29 cellular contexts compared by ENCODE assay signal in the genomic region with DNA sequence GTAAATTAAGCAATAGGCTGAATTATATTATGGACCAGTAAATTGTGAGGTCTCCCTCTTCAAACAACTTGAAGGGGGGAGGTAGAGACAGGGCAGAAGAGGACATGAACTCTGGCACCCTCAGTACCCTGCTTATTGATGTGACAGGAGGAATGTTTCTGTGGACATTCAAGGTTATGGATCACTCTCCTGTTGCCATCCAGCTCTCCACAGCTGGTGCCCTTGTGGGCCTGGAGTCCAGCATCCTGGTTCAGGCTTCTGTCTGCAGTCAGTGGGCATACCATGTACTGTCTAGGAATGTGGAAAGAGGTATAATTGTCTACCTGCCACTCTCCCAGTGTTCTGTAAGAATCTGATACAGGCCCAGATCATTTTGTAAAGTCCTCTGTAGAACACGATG.
"Had no signal": no experiment of that assay in that cellular context is flagged by ENCODE, and none has a peak within 500 bp of the region (broad histone marks: within the 10 kb centered on the region; RNA-seq: fewer than 3 reads in every experiment).

No MANE protein-coding gene starts in this region.

- H3K27me3 ChIP-seq: neural progenitor cell, ovary, right lobe of liver, sigmoid colon, suprapubic skin, testis, tibial artery, transverse colon, upper lobe of right lung, uterus had no signal

- H3K27ac ChIP-seq: neural progenitor cell, ovary, parathyroid adenoma, psoas muscle, right lobe of liver, sigmoid colon, suprapubic skin, testis, tibial artery, transverse colon, upper lobe of right lung, uterus had no signal

- H3K9me3 Mint-ChIP-seq: natural killer cell; nephron; neural progenitor cell; stimulated activated memory B cell treated with anti-CD40 and anti-IgM and Interleukin-4, amounts not matched to agents 10 μg/mL and 1 μg/mL and 100 μg/mL, for 72 hours; stimulated activated naive CD8-positive, alpha-beta T cell treated with anti-CD3 and anti-CD28 coated beads, Interleukin-15, amount 100 ng/mL, for 72 hours had no signal

- DNase-seq: natural killer cell; occipital lobe; ovary; posterior cingulate gyrus; psoas muscle; right cardiac atrium; right lobe of liver; sigmoid colon; small intestine; stimulated activated CD4-positive, alpha-beta T cell treated with anti-CD3 and anti-CD28 coated beads, Interleukin-15, amount 100 ng/mL, for 24 hours; stimulated activated CD4-positive, alpha-beta T cell treated with anti-CD3 and anti-CD28 coated beads, Interleukin-2, amount 100 ng/mL, for 24 hours; stimulated activated CD4-positive, alpha-beta T cell treated with anti-CD3 and anti-CD28 coated beads, Interleukin-2, amount 100 ng/mL, for 48 hours; stimulated activated CD4-positive, alpha-beta T cell treated with anti-CD3 and anti-CD28 coated beads, Interleukin-4, amount 100 ng/mL, for 24 hours; stimulated activated naive CD4-positive, alpha-beta T cell; stimulated activated naive CD8-positive, alpha-beta T cell treated with anti-CD3 and anti-CD28 coated beads, Interleukin-15, amount 100 ng/mL, for 72 hours; stimulated activated naive CD8-positive, alpha-beta T cell treated with anti-CD3 and anti-CD28 coated beads, Interleukin-15, Interleukin-2, amounts not matched to agents 100 U/mL and 50 U/mL, for 24 hours; substantia nigra; testis; tibial artery; transverse colon; upper lobe of right lung; uterus had no signal

- H3K4me3 Mint-ChIP-seq: natural killer cell; nephron; neural progenitor cell; stimulated activated memory B cell treated with anti-CD40 and anti-IgM and Interleukin-4, amounts not matched to agents 10 μg/mL and 1 μg/mL and 100 μg/mL, for 72 hours; stimulated activated naive CD8-positive, alpha-beta T cell treated with anti-CD3 and anti-CD28 coated beads, Interleukin-15, amount 100 ng/mL, for 72 hours; type B pancreatic cell had no signal

- H3K27ac Mint-ChIP-seq: nephron; neural progenitor cell; progenitor cell of endocrine pancreas; stimulated activated memory B cell treated with anti-CD40 and anti-IgM and Interleukin-4, amounts not matched to agents 10 μg/mL and 1 μg/mL and 100 μg/mL, for 72 hours; type B pancreatic cell had no signal

- H3K4me1 Mint-ChIP-seq: stimulated activated memory B cell treated with anti-CD40 and anti-IgM and Interleukin-4, amounts not matched to agents 10 μg/mL and 1 μg/mL and 100 μg/mL, for 72 hours had no signal

- H3K36me3 ChIP-seq: neural progenitor cell, ovary, uterus had no signal

- ATAC-seq: natural killer cell; psoas muscle; right cardiac atrium; right lobe of liver; stimulated activated memory B cell treated with anti-CD40 and anti-IgM and Interleukin-4, amounts not matched to agents 10 μg/mL and 1 μg/mL and 100 μg/mL, for 72 hours; stimulated activated naive CD8-positive, alpha-beta T cell treated with anti-CD3 and anti-CD28 coated beads, Interleukin-15, amount 100 ng/mL, for 72 hours; stimulated activated naive CD8-positive, alpha-beta T cell treated with anti-CD3 and anti-CD28 coated beads, Interleukin-15, Interleukin-2, amounts not matched to agents 100 U/mL and 50 U/mL, for 24 hours; upper lobe of right lung had no signal

- H3K9me3 ChIP-seq: ovary, psoas muscle, right lobe of liver, sigmoid colon, suprapubic skin, testis, tibial artery, transverse colon, upper lobe of right lung, uterus had no signal

- H3K27me3 Mint-ChIP-seq: progenitor cell of endocrine pancreas; stimulated activated memory B cell treated with anti-CD40 and anti-IgM and Interleukin-4, amounts not matched to agents 10 μg/mL and 1 μg/mL and 100 μg/mL, for 72 hours; stimulated activated naive CD8-positive, alpha-beta T cell treated with anti-CD3 and anti-CD28 coated beads, Interleukin-15, amount 100 ng/mL, for 72 hours; type B pancreatic cell had no signal

- H3K36me3 Mint-ChIP-seq: natural killer cell had no signal

- H3K4me3 ChIP-seq: neural progenitor cell, ovary, psoas muscle, right lobe of liver, sigmoid colon, suprapubic skin, testis, tibial artery, transverse colon, upper lobe of right lung, uterus had no signal

- H3K4me1 ChIP-seq: neural progenitor cell, parathyroid adenoma, right lobe of liver, sigmoid colon, transverse colon, upper lobe of right lung, uterus had no signal
